17 cellular contexts compared by ENCODE assay signal in the genomic region with DNA sequence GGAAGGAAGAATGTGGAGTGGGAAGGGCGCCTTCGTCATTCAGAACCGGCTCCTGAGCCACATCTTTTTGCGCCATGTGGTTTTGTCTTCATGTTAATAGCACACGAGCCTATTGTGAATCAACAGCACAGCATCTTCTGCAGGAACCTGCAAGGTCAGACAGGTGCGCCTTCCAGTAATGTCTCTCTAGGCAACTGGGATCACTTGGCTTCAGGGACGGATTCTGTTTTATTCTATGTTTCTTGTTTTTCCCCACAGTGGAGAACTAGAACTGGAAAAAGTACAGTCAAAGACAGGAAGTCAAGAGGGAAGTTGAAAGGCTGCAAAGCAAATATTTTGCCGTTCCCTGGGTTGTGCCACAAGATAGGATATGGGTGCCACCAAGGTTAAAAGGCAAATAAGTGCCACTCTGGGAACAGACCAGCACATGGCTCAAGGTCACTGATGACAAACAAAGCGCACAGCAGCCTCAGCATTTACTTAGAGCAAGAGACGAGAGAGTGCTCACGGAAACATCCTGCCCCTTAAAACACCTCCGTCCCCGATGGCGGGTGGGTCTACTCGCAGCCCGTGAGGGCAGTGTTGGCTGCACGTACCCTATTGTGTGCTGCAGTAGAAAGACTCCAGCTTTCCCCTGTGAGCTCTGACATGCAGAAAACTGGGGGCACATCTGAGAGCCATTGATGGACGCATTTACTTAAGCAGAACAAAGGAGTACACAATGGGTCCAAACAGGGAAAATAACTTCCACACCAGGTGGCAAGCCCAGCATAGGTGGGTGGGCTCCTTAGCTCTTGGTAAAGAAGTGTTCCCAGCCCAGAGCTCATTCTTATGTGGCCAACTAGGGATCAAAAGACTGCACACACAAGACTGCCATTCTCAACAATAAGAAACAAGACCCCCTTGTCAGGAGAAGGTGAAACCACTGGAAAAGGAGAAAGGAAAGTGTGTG.
DNase-seq lines count a peak whose midpoint lies in the region; ATAC-seq lines count a peak whose summit lies in the region.
"Had no signal": no experiment of that assay in that cellular context is flagged by ENCODE, and none has a peak within 500 bp of the region (broad histone marks: within the 10 kb centered on the region; RNA-seq: fewer than 3 reads in every experiment).

No MANE protein-coding gene starts in this region.

- H3K4me1 ChIP-seq in ectodermal cell (ENCODE audit: control insufficient read depth, insufficient read depth, low read length): peaks cover 19% of the 10 kb centered on the region
- peaks cover 17 to 18% of the 10 kb centered on the region in 2 donors for H3K4me1 ChIP-seq in neuronal stem cell (ENCODE audit: control insufficient read depth in 2 of 2, insufficient read depth in 1 of 2, low read depth in 1 of 2, low read length in 2 of 2)

- no peak overlapping the region for H3K9ac ChIP-seq in neuronal stem cell (ENCODE audit: low read depth, low read length, poor library complexity)
- H3K9ac ChIP-seq: KMS-11 had no signal

- H3K18ac ChIP-seq in neuronal stem cell (ENCODE audit: low read length): no peak overlapping the region

- H3K27me3 ChIP-seq in ectodermal cell (ENCODE audit: control insufficient read depth, insufficient read depth, low read length, poor library complexity, severe bottlenecking) (no peaks in the 10 kb centered on the region), neuronal stem cell (ENCODE audit: control insufficient read depth in 3 of 3, insufficient read depth in 3 of 3, low read depth in 1 of 3, low read length in 3 of 3) (no peaks in the 10 kb centered on the region)
- H3K27me3 ChIP-seq: MG63 had no signal

- no peak overlapping the region for H4K91ac ChIP-seq in neuronal stem cell (ENCODE audit: low read depth, low read length, poor library complexity)

- H3K4ac ChIP-seq in neuronal stem cell (ENCODE audit: low read length): no peak overlapping the region

- peak; percentile 24 for DNase-seq in ELF-1 (ENCODE audit: low read depth, low spot score)
- peak; percentile 80 for DNase-seq in NCI-H2227 (lab: John Stamatoyannopoulos, UW; ENCODE audit: unreplicated experiment)
- no peak for DNase-seq in neuronal stem cell (ENCODE audit: low spot score)
- DNase-seq in stimulated activated CD4-positive, alpha-beta T cell treated with anti-CD3 and anti-CD28 coated beads, Interleukin-1b, Interleukin-23, amount 100 ng/mL, for 48 hours: no peak
- DNase-seq: AML-193; Calu3; CD4-positive, CD25-positive, alpha-beta regulatory T cell; GOT3; MG63; NCI-H1105; NCI-H187 treated with DMSO at 0.1 percent for 48 hours; NCI-H226; SHP77 had no signal

- H2BK120ac ChIP-seq in neuronal stem cell (ENCODE audit: low read depth, low read length): no peak overlapping the region

- no peak overlapping the region for H3K4me2 ChIP-seq in neuronal stem cell (ENCODE audit: insufficient read depth, low read length, poor library complexity, severe bottlenecking)
- H3K4me2 ChIP-seq: KMS-11 had no signal

- no peaks in the 10 kb centered on the region for H3K36me3 ChIP-seq in ectodermal cell (ENCODE audit: control insufficient read depth, insufficient read depth, low read length)
- no peaks in the 10 kb centered on the region for H3K36me3 ChIP-seq in neuronal stem cell (replicated peaks in 1 of 2; ENCODE audit: control insufficient read depth in 2 of 2, insufficient read depth in 2 of 2, low read length in 2 of 2)
- H3K36me3 ChIP-seq: MG63 had no signal

- H3K9me3 ChIP-seq in ectodermal cell (ENCODE audit: control insufficient read depth, low read length) (peaks cover 2% of the 10 kb centered on the region), neuronal stem cell (replicated peaks in 1 of 2; ENCODE audit: control insufficient read depth in 2 of 2, insufficient read depth in 1 of 2, low read depth in 1 of 2, low read length in 2 of 2) (peaks cover 0 to 11% of the 10 kb centered on the region in 2 donors)
- H3K9me3 ChIP-seq: MG63 had no signal

- no peak overlapping the region for H2AK5ac ChIP-seq in neuronal stem cell (ENCODE audit: low read depth, low read length)

- no peak overlapping the region for H4K8ac ChIP-seq in neuronal stem cell (ENCODE audit: low read depth, low read length)

- ATAC-seq in GM19324 (IDR thresholded peaks at IDR 0.05; ENCODE audit: low FRiP score, unreplicated experiment) (no peak), GM18873 (IDR thresholded peaks at IDR 0.05; ENCODE audit: low FRiP score, unreplicated experiment) (no peak)

- H3K79me1 ChIP-seq in neuronal stem cell (ENCODE audit: low read depth, low read length): no peaks in the 10 kb centered on the region

- H2BK12ac ChIP-seq in neuronal stem cell (ENCODE audit: low read length): no peak overlapping the region

- 56 to 66% methylated on average over 18 of the region's 18 CpGs for WGBS in ectodermal cell, 2 experiments
- WGBS in neuronal stem cell (ENCODE audit: extremely low coverage in 2 of 2, insufficient read length in 2 of 2, insufficient replicate concordance in 1 of 2), 2 donors: no CpG with 5 or more reads among the region's 18 CpGs

- no peak overlapping the region for H3K23ac ChIP-seq in neuronal stem cell (ENCODE audit: low read depth, low read length, poor library complexity)

- H2BK5ac ChIP-seq in neuronal stem cell (ENCODE audit: low read length): no peak overlapping the region

- H3K4me3 ChIP-seq in ectodermal cell (ENCODE audit: insufficient read depth, low read depth, low read length) (no peak overlapping the region), neuronal stem cell (ENCODE audit: low read length in 2 of 2) (peak overlapping the region in 1 of 2 donors; percentile 26)
- H3K4me3 ChIP-seq: MG63 had no signal

- H3K14ac ChIP-seq in neuronal stem cell (ENCODE audit: low read length): no peak overlapping the region

- H2AFZ ChIP-seq in neuronal stem cell (ENCODE audit: low read length): peak overlapping the region; percentile 73

- no peak overlapping the region for H2BK15ac ChIP-seq in neuronal stem cell (ENCODE audit: low read length)

- H3K27ac ChIP-seq in ectodermal cell (ENCODE audit: insufficient read depth, low read depth, low read length, poor library complexity, severe bottlenecking): peak overlapping the region; percentile 61
- H3K27ac ChIP-seq in neuronal stem cell (replicated peaks; ENCODE audit: low read length): peak overlapping the region; percentile 5
- H3K27ac ChIP-seq: KMS-11 had no signal

Comparison
In these comparisons a context has a peak if more than half of its experiments do, and no peak if none do; other contexts are left out.
1. DNase-seq: peak in ELF-1 (single experiment) and NCI-H2227 (single experiment); none in neuronal stem cell (single experiment) and stimulated activated CD4-positive, alpha-beta T cell treated with anti-CD3 and anti-CD28 coated beads, Interleukin-1b, Interleukin-23, amount 100 ng/mL, for 48 hours (single experiment).